25 cellular contexts compared by ENCODE assay signal in genomic region chr1:107559881-107560280, GRCh38.
DNase-seq lines count a peak whose midpoint lies in the region; ATAC-seq and TF ChIP-seq lines count a peak whose summit lies in the region.
"Had no signal": no experiment of that assay in that cellular context is flagged by ENCODE, and none has a peak within 500 bp of the region (broad histone marks: within the 10 kb centered on the region; RNA-seq: fewer than 3 reads in every experiment).

No MANE protein-coding gene starts in this region.

- CTCF ChIA-PET in GM10248 (lab: Yijun Ruan, JAX): interaction anchor here (1.0 kb wide), 1 partner anchor 10 kb away, joined by 4 read pairs; no protein-coding TSS in a partner anchor

- no peaks in the 10 kb centered on the region for H3K36me3 ChIP-seq in vagina
- H3K36me3 ChIP-seq: SJSA1 had no signal

- H3K27ac ChIP-seq in vagina: no peak overlapping the region
- H3K27ac ChIP-seq: hepatocyte, HL-60, SJSA1 had no signal

- H3K4me1 ChIP-seq in vagina: no peaks in the 10 kb centered on the region
- H3K4me1 ChIP-seq: SJSA1 had no signal

- POLR2A ChIA-PET in GM10248 (lab: Yijun Ruan, JAX): no interaction called here

- TF ChIP-seq CTCF in astrocyte of the cerebellum (IDR thresholded peaks at IDR 0.05; ENCODE audit: low read depth, low read length, missing control alignments): no peak
- TF ChIP-seq CTCF in vagina (IDR thresholded peaks at IDR 0.05): no peak
- TF ChIP-seq CTCF in GM10248 (IDR thresholded peaks at IDR 0.05; ENCODE audit: control extremely low read depth, extremely low read depth, low read depth, missing control alignments): no peak

- TF ChIP-seq POLR2A in vagina (IDR thresholded peaks at IDR 0.05): no peak

- H3K9me3 ChIP-seq in vagina: no peaks in the 10 kb centered on the region
- H3K9me3 ChIP-seq: SJSA1 had no signal

- no peak for ATAC-seq in HG02981 (IDR thresholded peaks at IDR 0.05; ENCODE audit: unreplicated experiment)
- ATAC-seq: left ventricle myocardium superior, natural killer cell had no signal

- H3K27me3 ChIP-seq in vagina: no peaks in the 10 kb centered on the region
- H3K27me3 ChIP-seq: hepatocyte, SJSA1 had no signal

- in situ Hi-C loops in astrocyte of the cerebellum (cut with HindIII; ENCODE audit: low sequenced_read_pairs): no loop called here

- intact Hi-C loops in vagina (cut with DNase I): no loop called here

- DNase-seq in Daoy (ENCODE audit: low read depth) (peak; percentile 56), M059J (ENCODE audit: low read depth) (peak; percentile 82), astrocyte of the cerebellum (ENCODE audit: low read depth) (peak; percentile 27), iris pigment epithelial cell (ENCODE audit: low read depth) (peak; percentile 6), vagina (ENCODE audit: extremely low spot score in 2 of 2) (no peak), HUDEP-2 (lab: John Stamatoyannopoulos, UW; ENCODE audit: unreplicated experiment in 76 of 76) (no peak), GM10248 (ENCODE audit: extremely low spot score) (no peak)
- DNase-seq: activated CD8-positive, alpha-beta memory T cell treated with anti-CD3 and anti-CD28 coated beads for 24 hours; activated naive CD4-positive, alpha-beta T cell treated with Interleukin-2 at 50 U/mL for 16 hours; activated T-cell treated with anti-CD3 and anti-CD28 coated beads, Interleukin-2, amount 50 U/mL, for 24 hours; Calu3; DND-41; foreskin melanocyte; left ventricle myocardium superior; midbrain; natural killer cell; NCI-H1436; NCI-H2107; NK-92 treated with Interleukin-12 subunit alpha and Interleukin-12 subunit beta, amount 100 ng/mL, for 24 hours; stimulated activated CD4-positive, alpha-beta T cell treated with anti-CD3 and anti-CD28 coated beads, Interleukin-4, amount 100 ng/mL, for 24 hours; T-helper 1 cell had no signal

- H3K4me3 ChIP-seq in astrocyte of the cerebellum (ENCODE audit: low read depth, low read length) (no peak overlapping the region), vagina (no peak overlapping the region)
- H3K4me3 ChIP-seq: hepatocyte, SJSA1 had no signal

Comparison
In these comparisons a context has a peak if more than half of its experiments do, and no peak if none do; other contexts are left out.
1. DNase-seq: peak in Daoy (single experiment), M059J (single experiment), astrocyte of the cerebellum (single experiment) and iris pigment epithelial cell (single experiment); none in vagina (0 of 2), HUDEP-2 (0 of 76) and GM10248 (single experiment).